Comparison of ENCODE assay signal across 1 cellular context in the genomic region with DNA sequence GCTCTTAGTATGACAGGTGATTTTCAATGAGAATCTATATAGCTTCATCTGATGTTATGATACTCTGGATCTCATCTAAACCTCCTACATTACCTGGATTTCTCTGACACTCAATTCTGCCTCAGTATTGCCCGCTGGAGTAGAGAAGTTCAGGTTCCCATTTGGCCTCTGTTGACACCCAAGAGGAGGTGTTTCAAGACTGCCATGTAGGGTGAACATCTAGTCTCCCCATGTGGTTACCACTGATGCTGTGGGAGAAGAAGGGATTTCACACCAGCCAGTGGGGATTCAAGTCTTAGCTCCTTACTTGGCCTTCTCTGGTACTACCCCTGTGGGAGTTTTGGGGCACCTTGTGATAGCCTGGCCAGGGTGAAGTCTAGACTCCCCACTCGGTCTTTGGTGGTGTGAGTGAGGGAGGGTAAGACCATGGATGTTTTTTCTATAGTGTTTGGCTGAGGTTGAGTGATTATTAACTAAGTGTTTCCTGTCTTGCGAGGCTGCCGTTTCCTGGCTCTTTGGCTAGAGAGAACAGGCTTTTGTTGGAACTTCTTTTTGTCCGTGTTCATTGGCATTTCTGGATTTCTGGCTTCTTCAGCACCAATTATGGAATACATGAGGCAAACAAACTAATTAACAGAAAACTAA.
TF ChIP-seq lines count a peak whose summit lies in the region.

No MANE protein-coding gene starts in this region.

TF ChIP-seq in HepG2, 621 proteins besides CTCF, POLR2A, EP300 and RAD21 (continued from another document and continues in another):
- TF ChIP-seq ATF1 (CRISPR knock-in tag; IDR thresholded peaks at IDR 0.05) (peak; percentile 7; the same call in 1 of the 2 replicates), NFRKB (IDR thresholded peaks at IDR 0.05) (no peak), ADNP (CRISPR knock-in tag; IDR thresholded peaks at IDR 0.05) (no peak), FOXP1 (IDR thresholded peaks at IDR 0.05) (no peak), FOXP1 (CRISPR knock-in tag; IDR thresholded peaks at IDR 0.05) (0 out of 2 replicates have a peak, but pooled peaks have one; percentile 8), MEF2D (CRISPR knock-in tag; IDR thresholded peaks at IDR 0.05) (no peak), TARDBP (CRISPR knock-in tag; IDR thresholded peaks at IDR 0.05) (0 out of 2 replicates have a peak, but pooled peaks have one; percentile 33), ZNF251 (CRISPR knock-in tag; IDR thresholded peaks at IDR 0.05) (no peak), SETDB1 (CRISPR knock-in tag; IDR thresholded peaks at IDR 0.05; ENCODE audit: borderline replicate concordance) (no peak), CEBPZ (IDR thresholded peaks at IDR 0.05; ENCODE audit: low read length) (no peak), ISX (CRISPR knock-in tag; conservative IDR thresholded peaks at IDR 0.05) (no peak), ZNF678 (CRISPR knock-in tag; IDR thresholded peaks at IDR 0.05) (no peak), MED8 (CRISPR knock-in tag; IDR thresholded peaks at IDR 0.05; ENCODE audit: insufficient replicate concordance) (no peak), DZIP1 (CRISPR knock-in tag; IDR thresholded peaks at IDR 0.05) (no peak), ZNF589 (CRISPR knock-in tag; conservative IDR thresholded peaks at IDR 0.05) (no peak), ZNF713 (CRISPR knock-in tag; IDR thresholded peaks at IDR 0.05) (no peak), REXO4 (CRISPR knock-in tag; IDR thresholded peaks at IDR 0.05; ENCODE audit: borderline replicate concordance) (no peak), SRSF1 (optimal IDR thresholded peaks at IDR 0.05; ENCODE audit: low read depth, low read length) (no peak), HNF1B (CRISPR knock-in tag; IDR thresholded peaks at IDR 0.05) (peak; percentile 89), CSRNP2 (CRISPR knock-in tag; conservative IDR thresholded peaks at IDR 0.05; ENCODE audit: low read depth) (no peak), ZNF136 (CRISPR knock-in tag; IDR thresholded peaks at IDR 0.05; ENCODE audit: low read depth) (no peak), NPAS2 (CRISPR knock-in tag; IDR thresholded peaks at IDR 0.05; ENCODE audit: borderline replicate concordance) (no peak), KMT2B (CRISPR knock-in tag; IDR thresholded peaks at IDR 0.05) (no peak), RFXAP (CRISPR knock-in tag; IDR thresholded peaks at IDR 0.05; ENCODE audit: borderline replicate concordance) (no peak), ARID2 (CRISPR knock-in tag; IDR thresholded peaks at IDR 0.05; ENCODE audit: borderline replicate concordance) (no peak), HIVEP1 (CRISPR knock-in tag; IDR thresholded peaks at IDR 0.05) (no peak), PCBP2 (optimal IDR thresholded peaks at IDR 0.05; ENCODE audit: low read depth, low read length, poor library complexity, severe bottlenecking) (no peak), MNT (IDR thresholded peaks at IDR 0.05) (no peak), SMAD1 (CRISPR knock-in tag; IDR thresholded peaks at IDR 0.05; ENCODE audit: borderline replicate concordance, low read depth) (no peak), ZSCAN30 (CRISPR knock-in tag; IDR thresholded peaks at IDR 0.05) (no peak), KAT8 (CRISPR knock-in tag; IDR thresholded peaks at IDR 0.05) (peak; percentile 19; the same call in 1 of the 2 replicates), MZF1 (CRISPR knock-in tag; IDR thresholded peaks at IDR 0.05; ENCODE audit: borderline replicate concordance) (no peak), U2AF2 (IDR thresholded peaks at IDR 0.05; ENCODE audit: low read depth, low read length) (no peak), ZMAT3 (CRISPR knock-in tag; conservative IDR thresholded peaks at IDR 0.05) (no peak), SIN3B (IDR thresholded peaks at IDR 0.05; ENCODE audit: low read length) (no peak), SAP130 (CRISPR knock-in tag; IDR thresholded peaks at IDR 0.05; ENCODE audit: low read depth) (peak; percentile 60), ZNF878 (CRISPR knock-in tag; IDR thresholded peaks at IDR 0.05) (no peak)
- TF ChIP-seq, protein P1, sequence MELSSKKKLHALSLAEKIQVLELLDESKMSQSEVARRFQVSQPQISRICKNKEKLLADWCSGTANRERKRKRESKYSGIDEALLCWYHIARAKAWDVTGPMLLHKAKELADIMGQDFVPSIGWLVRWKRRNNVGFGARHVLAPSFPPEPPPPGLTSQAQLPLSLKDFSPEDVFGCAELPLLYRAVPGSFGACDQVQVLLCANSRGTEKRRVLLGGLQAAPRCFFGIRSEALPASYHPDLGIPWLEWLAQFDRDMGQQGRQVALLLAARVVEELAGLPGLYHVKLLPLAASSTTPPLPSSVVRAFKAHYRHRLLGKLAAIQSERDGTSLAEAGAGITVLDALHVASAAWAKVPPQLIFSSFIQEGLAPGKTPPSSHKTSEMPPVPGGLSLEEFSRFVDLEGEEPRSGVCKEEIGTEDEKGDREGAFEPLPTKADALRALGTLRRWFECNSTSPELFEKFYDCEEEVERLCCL (CRISPR knock-in tag; IDR thresholded peaks at IDR 0.05; ENCODE audit: borderline replicate concordance) = no peak
- TF ChIP-seq, protein P2, sequence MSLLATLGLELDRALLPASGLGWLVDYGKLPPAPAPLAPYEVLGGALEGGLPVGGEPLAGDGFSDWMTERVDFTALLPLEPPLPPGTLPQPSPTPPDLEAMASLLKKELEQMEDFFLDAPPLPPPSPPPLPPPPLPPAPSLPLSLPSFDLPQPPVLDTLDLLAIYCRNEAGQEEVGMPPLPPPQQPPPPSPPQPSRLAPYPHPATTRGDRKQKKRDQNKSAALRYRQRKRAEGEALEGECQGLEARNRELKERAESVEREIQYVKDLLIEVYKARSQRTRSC (CRISPR knock-in tag; IDR thresholded peaks at IDR 0.05; ENCODE audit: low read depth) = no peak
- TF ChIP-seq, protein P3, sequence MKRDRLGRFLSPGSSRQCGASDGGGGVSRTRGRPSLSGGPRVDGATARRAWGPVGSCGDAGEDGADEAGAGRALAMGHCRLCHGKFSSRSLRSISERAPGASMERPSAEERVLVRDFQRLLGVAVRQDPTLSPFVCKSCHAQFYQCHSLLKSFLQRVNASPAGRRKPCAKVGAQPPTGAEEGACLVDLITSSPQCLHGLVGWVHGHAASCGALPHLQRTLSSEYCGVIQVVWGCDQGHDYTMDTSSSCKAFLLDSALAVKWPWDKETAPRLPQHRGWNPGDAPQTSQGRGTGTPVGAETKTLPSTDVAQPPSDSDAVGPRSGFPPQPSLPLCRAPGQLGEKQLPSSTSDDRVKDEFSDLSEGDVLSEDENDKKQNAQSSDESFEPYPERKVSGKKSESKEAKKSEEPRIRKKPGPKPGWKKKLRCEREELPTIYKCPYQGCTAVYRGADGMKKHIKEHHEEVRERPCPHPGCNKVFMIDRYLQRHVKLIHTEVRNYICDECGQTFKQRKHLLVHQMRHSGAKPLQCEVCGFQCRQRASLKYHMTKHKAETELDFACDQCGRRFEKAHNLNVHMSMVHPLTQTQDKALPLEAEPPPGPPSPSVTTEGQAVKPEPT (CRISPR knock-in tag; IDR thresholded peaks at IDR 0.05; ENCODE audit: low read depth) = no peak
- TF ChIP-seq, protein P4, sequence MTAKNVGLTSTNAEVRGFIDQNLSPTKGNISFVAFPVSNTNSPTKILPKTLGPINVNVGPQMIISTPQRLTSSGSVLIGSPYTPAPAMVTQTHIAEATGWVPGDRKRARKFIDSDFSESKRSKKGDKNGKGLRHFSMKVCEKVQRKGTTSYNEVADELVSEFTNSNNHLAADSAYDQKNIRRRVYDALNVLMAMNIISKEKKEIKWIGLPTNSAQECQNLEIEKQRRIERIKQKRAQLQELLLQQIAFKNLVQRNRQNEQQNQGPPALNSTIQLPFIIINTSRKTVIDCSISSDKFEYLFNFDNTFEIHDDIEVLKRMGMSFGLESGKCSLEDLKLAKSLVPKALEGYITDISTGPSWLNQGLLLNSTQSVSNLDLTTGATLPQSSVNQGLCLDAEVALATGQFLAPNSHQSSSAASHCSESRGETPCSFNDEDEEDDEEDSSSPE (CRISPR knock-in tag; IDR thresholded peaks at IDR 0.05) = no peak
- TF ChIP-seq, protein P5, sequence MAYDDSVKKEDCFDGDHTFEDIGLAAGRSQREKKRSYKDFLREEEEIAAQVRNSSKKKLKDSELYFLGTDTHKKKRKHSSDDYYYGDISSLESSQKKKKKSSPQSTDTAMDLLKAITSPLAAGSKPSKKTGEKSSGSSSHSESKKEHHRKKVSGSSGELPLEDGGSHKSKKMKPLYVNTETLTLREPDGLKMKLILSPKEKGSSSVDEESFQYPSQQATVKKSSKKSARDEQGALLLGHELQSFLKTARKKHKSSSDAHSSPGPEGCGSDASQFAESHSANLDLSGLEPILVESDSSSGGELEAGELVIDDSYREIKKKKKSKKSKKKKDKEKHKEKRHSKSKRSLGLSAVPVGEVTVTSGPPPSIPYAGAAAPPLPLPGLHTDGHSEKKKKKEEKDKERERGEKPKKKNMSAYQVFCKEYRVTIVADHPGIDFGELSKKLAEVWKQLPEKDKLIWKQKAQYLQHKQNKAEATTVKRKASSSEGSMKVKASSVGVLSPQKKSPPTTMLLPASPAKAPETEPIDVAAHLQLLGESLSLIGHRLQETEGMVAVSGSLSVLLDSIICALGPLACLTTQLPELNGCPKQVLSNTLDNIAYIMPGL (CRISPR knock-in tag; IDR thresholded peaks at IDR 0.05; ENCODE audit: borderline replicate concordance in 1 of 2, low read depth in 1 of 2) = peak in 1 of 2 experiments; percentile 32; a peak in 1 of 4 replicates
- TF ChIP-seq, protein P6, sequence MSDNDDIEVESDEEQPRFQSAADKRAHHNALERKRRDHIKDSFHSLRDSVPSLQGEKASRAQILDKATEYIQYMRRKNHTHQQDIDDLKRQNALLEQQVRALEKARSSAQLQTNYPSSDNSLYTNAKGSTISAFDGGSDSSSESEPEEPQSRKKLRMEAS (IDR thresholded peaks at IDR 0.05) = no peak
